In genomic region chr19:16588824-16589577, GRCh38 we compare ENCODE assay signal across 1 cellular context.
TF ChIP-seq lines count a peak whose summit lies in the region.

No MANE protein-coding gene starts in this region.

TF ChIP-seq in HepG2, 621 proteins besides CTCF, POLR2A, EP300 and RAD21:
- TF ChIP-seq ZFAT (CRISPR knock-in tag; conservative IDR thresholded peaks at IDR 0.05): no peak
- TF ChIP-seq ZNF503 (CRISPR knock-in tag; IDR thresholded peaks at IDR 0.05): no peak
- TF ChIP-seq THAP7 (CRISPR knock-in tag; IDR thresholded peaks at IDR 0.05): no peak
- no peak for TF ChIP-seq ZNF101 (CRISPR knock-in tag; IDR thresholded peaks at IDR 0.05; ENCODE audit: borderline replicate concordance, low read depth)
- no peak for TF ChIP-seq JUND (CRISPR knock-in tag; IDR thresholded peaks at IDR 0.05)
- no peak for TF ChIP-seq HNRNPH1 (optimal IDR thresholded peaks at IDR 0.05; ENCODE audit: low read depth, low read length)
- no peak for TF ChIP-seq TFAP4 (IDR thresholded peaks at IDR 0.05; ENCODE audit: borderline replicate concordance, low read depth)
- no peak for TF ChIP-seq TERF1 (CRISPR knock-in tag; IDR thresholded peaks at IDR 0.05)
- no peak for TF ChIP-seq ARID2 (CRISPR knock-in tag; IDR thresholded peaks at IDR 0.05; ENCODE audit: borderline replicate concordance)
- TF ChIP-seq ZNF850 (CRISPR knock-in tag; conservative IDR thresholded peaks at IDR 0.05): no peak
- no peak for TF ChIP-seq GTF3A (CRISPR knock-in tag; conservative IDR thresholded peaks at IDR 0.05)
- TF ChIP-seq ZNF17 (CRISPR knock-in tag; IDR thresholded peaks at IDR 0.05): no peak
